1 cellular context compared by ENCODE assay signal in the genomic region with DNA sequence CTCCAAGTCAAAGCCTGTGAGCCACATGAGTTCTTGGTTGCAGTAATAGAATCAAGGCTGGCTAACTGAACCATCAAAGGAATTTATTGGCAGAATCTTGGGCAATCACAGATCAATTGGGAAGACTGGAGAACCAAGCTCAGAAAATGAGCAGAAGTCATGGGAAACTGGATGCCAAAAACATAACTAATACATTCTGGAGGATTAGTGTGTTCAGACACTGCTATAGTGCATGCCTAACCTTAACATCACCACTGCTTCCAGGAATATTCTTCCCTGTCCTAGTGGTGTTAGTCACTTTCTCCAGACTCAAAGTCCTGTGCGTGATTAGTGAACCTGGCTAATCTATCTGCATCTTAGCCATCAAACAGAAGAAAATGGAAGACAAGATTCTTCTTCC.
TF ChIP-seq lines count a peak whose summit lies in the region.

No MANE protein-coding gene starts in this region.

TF ChIP-seq in SK-N-SH treated with all-trans-retinoic acid at 6 μM for 48 hours, 23 proteins besides CTCF, POLR2A, EP300 and RAD21:
- no peak for TF ChIP-seq ARNTL (CRISPR knock-in tag; IDR thresholded peaks at IDR 0.05; ENCODE audit: borderline replicate concordance, low read depth)
- TF ChIP-seq, protein P1, sequence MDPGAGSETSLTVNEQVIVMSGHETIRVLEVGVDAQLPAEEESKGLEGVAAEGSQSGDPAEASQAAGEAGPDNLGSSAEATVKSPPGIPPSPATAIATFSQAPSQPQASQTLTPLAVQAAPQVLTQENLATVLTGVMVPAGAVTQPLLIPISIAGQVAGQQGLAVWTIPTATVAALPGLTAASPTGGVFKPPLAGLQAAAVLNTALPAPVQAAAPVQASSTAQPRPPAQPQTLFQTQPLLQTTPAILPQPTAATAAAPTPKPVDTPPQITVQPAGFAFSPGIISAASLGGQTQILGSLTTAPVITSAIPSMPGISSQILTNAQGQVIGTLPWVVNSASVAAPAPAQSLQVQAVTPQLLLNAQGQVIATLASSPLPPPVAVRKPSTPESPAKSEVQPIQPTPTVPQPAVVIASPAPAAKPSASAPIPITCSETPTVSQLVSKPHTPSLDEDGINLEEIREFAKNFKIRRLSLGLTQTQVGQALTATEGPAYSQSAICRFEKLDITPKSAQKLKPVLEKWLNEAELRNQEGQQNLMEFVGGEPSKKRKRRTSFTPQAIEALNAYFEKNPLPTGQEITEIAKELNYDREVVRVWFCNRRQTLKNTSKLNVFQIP (CRISPR knock-in tag; IDR thresholded peaks at IDR 0.05; ENCODE audit: borderline replicate concordance, low read depth), result no peak
- no peak for TF ChIP-seq ZFP3 (CRISPR knock-in tag; IDR thresholded peaks at IDR 0.05)
- no peak for TF ChIP-seq OSR1 (CRISPR knock-in tag; IDR thresholded peaks at IDR 0.05)
- TF ChIP-seq ZNF70 (CRISPR knock-in tag; IDR thresholded peaks at IDR 0.05), result no peak
- TF ChIP-seq CSDC2 (CRISPR knock-in tag; IDR thresholded peaks at IDR 0.05), result no peak
- no peak for TF ChIP-seq TCF4 (CRISPR knock-in tag; IDR thresholded peaks at IDR 0.05; ENCODE audit: borderline replicate concordance)
- TF ChIP-seq, protein P2, sequence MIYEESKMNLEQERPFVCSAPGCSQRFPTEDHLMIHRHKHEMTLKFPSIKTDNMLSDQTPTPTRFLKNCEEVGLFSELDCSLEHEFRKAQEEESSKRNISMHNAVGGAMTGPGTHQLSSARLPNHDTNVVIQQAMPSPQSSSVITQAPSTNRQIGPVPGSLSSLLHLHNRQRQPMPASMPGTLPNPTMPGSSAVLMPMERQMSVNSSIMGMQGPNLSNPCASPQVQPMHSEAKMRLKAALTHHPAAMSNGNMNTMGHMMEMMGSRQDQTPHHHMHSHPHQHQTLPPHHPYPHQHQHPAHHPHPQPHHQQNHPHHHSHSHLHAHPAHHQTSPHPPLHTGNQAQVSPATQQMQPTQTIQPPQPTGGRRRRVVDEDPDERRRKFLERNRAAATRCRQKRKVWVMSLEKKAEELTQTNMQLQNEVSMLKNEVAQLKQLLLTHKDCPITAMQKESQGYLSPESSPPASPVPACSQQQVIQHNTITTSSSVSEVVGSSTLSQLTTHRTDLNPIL (CRISPR knock-in tag; IDR thresholded peaks at IDR 0.05; ENCODE audit: low read depth), result no peak
- TF ChIP-seq, protein P3, sequence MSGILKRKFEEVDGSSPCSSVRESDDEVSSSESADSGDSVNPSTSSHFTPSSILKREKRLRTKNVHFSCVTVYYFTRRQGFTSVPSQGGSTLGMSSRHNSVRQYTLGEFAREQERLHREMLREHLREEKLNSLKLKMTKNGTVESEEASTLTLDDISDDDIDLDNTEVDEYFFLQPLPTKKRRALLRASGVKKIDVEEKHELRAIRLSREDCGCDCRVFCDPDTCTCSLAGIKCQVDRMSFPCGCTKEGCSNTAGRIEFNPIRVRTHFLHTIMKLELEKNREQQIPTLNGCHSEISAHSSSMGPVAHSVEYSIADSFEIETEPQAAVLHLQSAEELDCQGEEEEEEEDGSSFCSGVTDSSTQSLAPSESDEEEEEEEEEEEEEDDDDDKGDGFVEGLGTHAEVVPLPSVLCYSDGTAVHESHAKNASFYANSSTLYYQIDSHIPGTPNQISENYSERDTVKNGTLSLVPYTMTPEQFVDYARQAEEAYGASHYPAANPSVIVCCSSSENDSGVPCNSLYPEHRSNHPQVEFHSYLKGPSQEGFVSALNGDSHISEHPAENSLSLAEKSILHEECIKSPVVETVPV (CRISPR knock-in tag; IDR thresholded peaks at IDR 0.05), result no peak
TF ChIP-seq in SK-N-SH treated with all-trans-retinoic acid at 6 μM for 48 hours: peak in this region for 0.
